ENCODE assay signal across 18 cellular contexts in the genomic region with DNA sequence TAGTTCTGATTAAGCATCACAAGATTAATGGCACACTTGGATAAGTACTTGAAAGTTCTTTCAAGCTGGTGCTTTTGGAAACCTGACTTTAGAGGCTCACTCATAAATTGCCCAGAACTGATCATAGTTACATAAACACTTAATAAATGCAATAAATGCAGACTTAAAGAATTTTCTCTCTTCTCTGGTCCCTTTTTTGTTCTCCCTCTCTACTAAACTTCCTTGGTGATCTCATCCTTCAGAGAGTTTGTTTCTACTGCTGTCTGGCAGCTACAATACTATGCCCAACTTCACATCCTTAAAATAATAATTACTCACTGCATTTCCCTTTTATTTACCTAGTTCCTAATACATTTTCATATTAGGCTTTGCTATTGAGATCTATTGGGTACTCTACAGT.
DNase-seq lines count a peak whose midpoint lies in the region; ATAC-seq and TF ChIP-seq lines count a peak whose summit lies in the region.
"Had no signal": no experiment of that assay in that cellular context is flagged by ENCODE, and none has a peak within 500 bp of the region (broad histone marks: within the 10 kb centered on the region; RNA-seq: fewer than 3 reads in every experiment).

No MANE protein-coding gene starts in this region.

- CTCF ChIA-PET in activated CD8-positive, alpha-beta T cell treated with anti-CD3 and anti-CD28 coated beads, Interleukin-2, amount 10 ng/mL, durations not matched to agents 7 days and 5 days (lab: Charles Lee) = no interaction called here

- H3K27ac Mint-ChIP-seq in mesothelial cell of epicardium = peak overlapping the region; percentile 76
- no peak overlapping the region for H3K27ac Mint-ChIP-seq in activated CD8-positive, alpha-beta T cell treated with anti-CD3 and anti-CD28 coated beads, Interleukin-2, amount 10 ng/mL, durations not matched to agents 7 days and 5 days
- H3K27ac Mint-ChIP-seq: CD14-positive monocyte; CD4-positive, alpha-beta T cell; CD8-positive, alpha-beta memory T cell had no signal

- no peak overlapping the region for H3K4me3 Mint-ChIP-seq in mesothelial cell of epicardium
- H3K4me3 Mint-ChIP-seq in activated CD8-positive, alpha-beta T cell treated with anti-CD3 and anti-CD28 coated beads, Interleukin-2, amount 10 ng/mL, durations not matched to agents 7 days and 5 days = no peak overlapping the region
- H3K4me3 Mint-ChIP-seq: CD14-positive monocyte; CD4-positive, alpha-beta T cell; CD8-positive, alpha-beta memory T cell had no signal

- no peaks in the 10 kb centered on the region for H3K27me3 Mint-ChIP-seq in mesothelial cell of epicardium (ENCODE audit: low read depth)
- no peaks in the 10 kb centered on the region for H3K27me3 Mint-ChIP-seq in activated CD8-positive, alpha-beta T cell treated with anti-CD3 and anti-CD28 coated beads, Interleukin-2, amount 10 ng/mL, durations not matched to agents 7 days and 5 days (ENCODE audit: low read depth)

- H3K9me3 Mint-ChIP-seq in mesothelial cell of epicardium = peaks cover 13% of the 10 kb centered on the region
- no peaks in the 10 kb centered on the region for H3K9me3 Mint-ChIP-seq in activated CD8-positive, alpha-beta T cell treated with anti-CD3 and anti-CD28 coated beads, Interleukin-2, amount 10 ng/mL, durations not matched to agents 7 days and 5 days (ENCODE audit: insufficient read depth)

- H3K4me1 Mint-ChIP-seq in mesothelial cell of epicardium = peaks cover 26% of the 10 kb centered on the region
- no peaks in the 10 kb centered on the region for H3K4me1 Mint-ChIP-seq in activated CD8-positive, alpha-beta T cell treated with anti-CD3 and anti-CD28 coated beads, Interleukin-2, amount 10 ng/mL, durations not matched to agents 7 days and 5 days (ENCODE audit: low read depth)
- H3K4me1 Mint-ChIP-seq: CD8-positive, alpha-beta memory T cell had no signal

- POLR2A ChIA-PET in activated CD8-positive, alpha-beta T cell treated with anti-CD3 and anti-CD28 coated beads, Interleukin-2, amount 10 ng/mL, durations not matched to agents 7 days and 5 days (lab: Charles Lee) = no interaction called here

- peaks cover 10% of the 10 kb centered on the region for H3K36me3 Mint-ChIP-seq in mesothelial cell of epicardium
- no peaks in the 10 kb centered on the region for H3K36me3 Mint-ChIP-seq in activated CD8-positive, alpha-beta T cell treated with anti-CD3 and anti-CD28 coated beads, Interleukin-2, amount 10 ng/mL, durations not matched to agents 7 days and 5 days (ENCODE audit: low read depth)
- H3K36me3 Mint-ChIP-seq: CD14-positive monocyte; CD8-positive, alpha-beta memory T cell had no signal

- TF ChIP-seq CTCF in mesothelial cell of epicardium (IDR thresholded peaks at IDR 0.05; ENCODE audit: unreplicated experiment) = no peak

- DNase-seq in LHCN-M2 (ENCODE audit: low read depth) = peak; percentile 1
- DNase-seq in dermis blood vessel endothelial cell = peak; percentile 41
- no peak for DNase-seq in mesothelial cell of epicardium (ENCODE audit: low spot score in 2 of 2, unreplicated experiment in 2 of 2)
- no peak for DNase-seq in GF-D8 (lab: John Stamatoyannopoulos, UW)
- DNase-seq in activated CD8-positive, alpha-beta T cell treated with anti-CD3 and anti-CD28 coated beads, Interleukin-2, amount 10 ng/mL, durations not matched to agents 7 days and 5 days = no peak
- DNase-seq: AML-193; BE2C; CD4-positive, alpha-beta T cell; CD8-positive, alpha-beta memory T cell; DMS 273 treated with DMSO at 0.1 percent for 48 hours; DMS79; EL; GDM1; GM23248; H7; HCEC 1CT had no signal

- no peak for ATAC-seq in activated CD8-positive, alpha-beta T cell treated with anti-CD3 and anti-CD28 coated beads, Interleukin-2, amount 10 ng/mL, durations not matched to agents 7 days and 5 days
- no peak for ATAC-seq in GM18873 (IDR thresholded peaks at IDR 0.05; ENCODE audit: low FRiP score, unreplicated experiment)

Comparison
In these comparisons a context has a peak if more than half of its experiments do, and no peak if none do; other contexts are left out.
1. DNase-seq: peak in LHCN-M2 (single experiment) and dermis blood vessel endothelial cell (single experiment); none in mesothelial cell of epicardium (0 of 2), GF-D8 (single experiment) and activated CD8-positive, alpha-beta T cell treated with anti-CD3 and anti-CD28 coated beads, Interleukin-2, amount 10 ng/mL, durations not matched to agents 7 days and 5 days (single experiment).